Comparison of ENCODE assay signal across 9 cellular contexts in genomic region chr4:140721088-140721421, GRCh38. TPM values are rescaled to one million over a fixed set of nuclear protein-coding genes. Genes with fewer than 3 reads are reported as not detected.
DNase-seq lines count a peak whose midpoint lies in the region; ATAC-seq and TF ChIP-seq lines count a peak whose summit lies in the region.
"Had no signal": no experiment of that assay in that cellular context is flagged by ENCODE, and none has a peak within 500 bp of the region (broad histone marks: within the 10 kb centered on the region; RNA-seq: fewer than 3 reads in every experiment).

No MANE protein-coding gene starts in this region.

- peaks cover 2% of the 10 kb centered on the region for H3K27me3 Mint-ChIP-seq in activated naive CD4-positive, alpha-beta T cell treated with anti-CD3 and anti-CD28 coated beads, Interleukin-2, amount 50 U/mL, for 24 hours

- ATAC-seq in activated naive CD4-positive, alpha-beta T cell treated with anti-CD3 and anti-CD28 coated beads, Interleukin-2, amount 50 U/mL, for 72 hours = no peak
- ATAC-seq in HG03280 (IDR thresholded peaks at IDR 0.05; ENCODE audit: unreplicated experiment) = peak; percentile 59

- 57% methylated on average over 3 of the region's 3 CpGs for WGBS in urinary bladder

- H3K36me3 ChIP-seq in colonic mucosa (no peaks in the 10 kb centered on the region), urinary bladder (ENCODE audit: insufficient read depth) (no peaks in the 10 kb centered on the region)

- H3K27ac Mint-ChIP-seq in activated naive CD4-positive, alpha-beta T cell treated with anti-CD3 and anti-CD28 coated beads, Interleukin-2, amount 50 U/mL, for 24 hours = no peak overlapping the region
- H3K27ac Mint-ChIP-seq in activated naive CD4-positive, alpha-beta T cell treated with anti-CD3 and anti-CD28 coated beads, Interleukin-2, amount 50 U/mL, for 72 hours = no peak overlapping the region

- H3K4me3 Mint-ChIP-seq in activated naive CD4-positive, alpha-beta T cell treated with anti-CD3 and anti-CD28 coated beads, Interleukin-2, amount 50 U/mL, for 24 hours = peak overlapping the region; percentile 37

- intact Hi-C loops in colonic mucosa (cut with DNase I) = no loop called here

- DNase-seq in activated naive CD4-positive, alpha-beta T cell treated with anti-CD3 and anti-CD28 coated beads, Interleukin-2, amount 50 U/mL, for 72 hours (ENCODE audit: low spot score in 2 of 2) = no peak
- no peak for DNase-seq in colonic mucosa
- no peak for DNase-seq in stimulated activated naive CD4-positive, alpha-beta T cell treated with Interleukin-2 at 50 U/mL for 16 hours (lab: John Stamatoyannopoulos, UW)
- DNase-seq in nucleus accumbens (lab: John Stamatoyannopoulos, UW) = no peak
- no peak for DNase-seq in SIG-M5 (lab: John Stamatoyannopoulos, UW)

- H3K9ac ChIP-seq in colonic mucosa (ENCODE audit: low read depth in 2 of 2, low read length in 2 of 2) = no peak overlapping the region
- H3K9ac ChIP-seq: KMS-11 had no signal

- H3K9me3 Mint-ChIP-seq in activated naive CD4-positive, alpha-beta T cell treated with anti-CD3 and anti-CD28 coated beads, Interleukin-2, amount 50 U/mL, for 24 hours = no peaks in the 10 kb centered on the region
- H3K9me3 Mint-ChIP-seq in activated naive CD4-positive, alpha-beta T cell treated with anti-CD3 and anti-CD28 coated beads, Interleukin-2, amount 50 U/mL, for 72 hours = no peaks in the 10 kb centered on the region

- H3K4me1 ChIP-seq in colonic mucosa = peaks cover under 1% of the 10 kb centered on the region
- no peaks in the 10 kb centered on the region for H3K4me1 ChIP-seq in urinary bladder (ENCODE audit: insufficient read depth)

- H3K4me3 ChIP-seq in colonic mucosa (no peak overlapping the region), urinary bladder (ENCODE audit: low read depth, low read length) (peak overlapping the region; percentile 8)

- H3K4me1 Mint-ChIP-seq in activated naive CD4-positive, alpha-beta T cell treated with anti-CD3 and anti-CD28 coated beads, Interleukin-2, amount 50 U/mL, for 24 hours = peaks cover 17% of the 10 kb centered on the region

- no peaks in the 10 kb centered on the region for H3K36me3 Mint-ChIP-seq in activated naive CD4-positive, alpha-beta T cell treated with anti-CD3 and anti-CD28 coated beads, Interleukin-2, amount 50 U/mL, for 24 hours
- no peaks in the 10 kb centered on the region for H3K36me3 Mint-ChIP-seq in activated naive CD4-positive, alpha-beta T cell treated with anti-CD3 and anti-CD28 coated beads, Interleukin-2, amount 50 U/mL, for 72 hours

- H3K27ac ChIP-seq in colonic mucosa = peak overlapping the region; percentile 2
- H3K27ac ChIP-seq in urinary bladder (ENCODE audit: low read depth) = no peak overlapping the region
- H3K27ac ChIP-seq: KMS-11 had no signal

- no peaks in the 10 kb centered on the region for H3K27me3 ChIP-seq in colonic mucosa

- H3K9me3 ChIP-seq in colonic mucosa = no peaks in the 10 kb centered on the region

- no peak for TF ChIP-seq CTCF in colonic mucosa (IDR thresholded peaks at IDR 0.05)

RNA-seq across cellular contexts. Expression of gene TBC1D9, which starts 35.1 kb away (rescaled TPM):
- total RNA-seq in activated naive CD4-positive, alpha-beta T cell treated with anti-CD3 and anti-CD28 coated beads, Interleukin-2, amount 50 U/mL, for 72 hours = under 1 TPM in 1 of 2 donors, not detected in 1; 0.04 TPM
- total RNA-seq in colonic mucosa = 10 to 100 TPM in 1 of 2 donors, 1 to 10 TPM in 1; 6.8 to 11.6 TPM
- total RNA-seq in urinary bladder = 68.0 TPM
- polyA plus RNA-seq in urinary bladder = 14.2 TPM

Comparison
In these comparisons a context has a peak if more than half of its experiments do, and no peak if none do; other contexts are left out.
1. RNA of gene TBC1D9, which starts 35.1 kb away (total RNA-seq): 68.0 TPM in urinary bladder (single experiment) and 6.8 to 11.6 TPM in colonic mucosa; 0.04 TPM in activated naive CD4-positive, alpha-beta T cell treated with anti-CD3 and anti-CD28 coated beads, Interleukin-2, amount 50 U/mL, for 72 hours; every median in the first group is over 4 times any median in the second.